ENCODE assay signal across 8 cellular contexts in the genomic region with DNA sequence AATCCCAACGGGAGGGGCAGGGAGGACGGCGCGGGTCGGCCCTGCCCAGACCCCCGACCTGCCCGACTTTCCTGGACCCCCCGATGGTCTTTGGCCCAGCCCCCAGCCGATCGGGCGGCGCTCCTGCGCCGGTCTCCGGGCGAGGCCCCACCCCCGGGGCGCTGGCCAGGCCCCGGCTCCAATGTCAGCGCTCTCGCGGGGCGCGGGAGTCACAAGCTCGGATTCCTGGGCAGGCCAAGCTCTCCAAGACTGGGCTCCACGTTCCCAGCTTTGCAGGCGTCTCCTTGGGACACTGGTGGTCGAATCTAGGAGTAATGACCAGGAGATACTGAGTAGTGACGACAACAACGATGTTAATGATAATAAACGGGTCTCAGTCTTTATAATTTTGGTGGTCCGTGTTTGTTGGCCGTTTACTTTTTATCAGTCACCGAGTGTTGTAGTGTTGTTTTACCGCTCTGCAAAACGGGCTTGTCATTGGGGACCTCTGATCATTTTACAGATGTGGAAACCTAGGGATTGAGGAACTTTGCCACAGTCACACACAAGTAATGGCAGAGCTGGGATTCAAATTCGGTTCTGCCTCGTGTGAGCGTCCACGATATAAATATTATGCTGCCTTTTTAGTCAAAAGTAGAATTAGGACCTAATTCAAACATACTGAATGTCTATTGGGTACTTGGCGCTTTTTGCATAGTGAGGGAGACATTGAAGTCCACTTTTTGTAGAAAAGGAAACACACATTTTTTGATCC. TPM values are rescaled to one million over a fixed set of nuclear protein-coding genes. Genes with fewer than 3 reads are reported as not detected.
DNase-seq lines count a peak whose midpoint lies in the region; ATAC-seq and TF ChIP-seq lines count a peak whose summit lies in the region.

No MANE protein-coding gene starts in this region.

- in situ Hi-C loops in ACHN (cut with HindIII; ENCODE audit: low pct_ligation_motif_present, low pct_unique_long_range_greater_than_20kb, low sequenced_read_pairs), result no loop called here

- peak; percentile 78 for DNase-seq in ACHN
- peak; percentile 49 for DNase-seq in NCI-H446 treated with DMSO at 0.1 percent for 48 hours (lab: John Stamatoyannopoulos, UW)
- DNase-seq in activated CD8-positive, alpha-beta memory T cell treated with anti-CD3 and anti-CD28 coated beads, Interleukin-2, amount 50 U/mL, for 48 hours, result peak; percentile 85
- DNase-seq in erythroblast (lab: John Stamatoyannopoulos, UW), result peak; percentile 84 to 89
- DNase-seq in myocyte (ENCODE audit: low read depth), result peak; percentile 88
- no peak for DNase-seq in thoracic aorta (ENCODE audit: low spot score)

- no peaks in the 10 kb centered on the region for H3K9me3 ChIP-seq in thoracic aorta

- H3K4me1 ChIP-seq in thoracic aorta (ENCODE audit: control insufficient read depth in 1 of 2, low read depth in 2 of 2), result peaks cover 12 to 15% of the 10 kb centered on the region in 2 donors

- no peak for TF ChIP-seq CTCF in thoracic aorta (IDR thresholded peaks at IDR 0.05)

- H3K36me3 ChIP-seq in thoracic aorta, result peaks cover 60% of the 10 kb centered on the region

- peak overlapping the region; percentile 84 for H3K4me3 ChIP-seq in thoracic aorta

- H3K27ac ChIP-seq in thoracic aorta, result peak overlapping the region; percentile 77 to 86

- H3K27me3 ChIP-seq in thoracic aorta (replicated peaks; ENCODE audit: insufficient read depth), result no peaks in the 10 kb centered on the region

- peak; percentile 30 for ATAC-seq in GM18502 (IDR thresholded peaks at IDR 0.05; ENCODE audit: poor library complexity, unreplicated experiment)
- ATAC-seq in HG02981 (IDR thresholded peaks at IDR 0.05; ENCODE audit: unreplicated experiment), result peak; percentile 32
- ATAC-seq in thoracic aorta (ENCODE audit: insufficient number of reproducible peaks, low FRiP score, low read depth), result no peak

- peak; percentile 19 for TF ChIP-seq POLR2A in erythroblast (IDR thresholded peaks at IDR 0.05; ENCODE audit: low read length)

RNA-seq across cellular contexts. Expression of gene RAD23A, which starts 0.6 kb away (rescaled TPM):
- total RNA-seq in myocyte, result 199 and 236 TPM in 2 replicates
- 170 TPM for polyA plus RNA-seq in myocyte (2012)
- 100 to 1,000 TPM; 116 to 130 TPM for total RNA-seq in thoracic aorta

RNA-seq across cellular contexts. Expression of gene CALR, which starts 7.9 kb away (rescaled TPM):
- total RNA-seq in myocyte (890 and 1,463 TPM in 2 replicates), thoracic aorta (100 to 1,000 TPM; 415 to 467 TPM)
- 1,262 TPM for polyA plus RNA-seq in myocyte (2012)

RNA-seq across cellular contexts. Expression of gene GADD45GIP1, which starts 10.8 kb away (rescaled TPM):
- total RNA-seq in myocyte (44.6 and 58.1 TPM in 2 replicates), thoracic aorta (10 to 100 TPM; 30.2 to 42.8 TPM)
- polyA plus RNA-seq in myocyte (2012), result 52.4 TPM

RNA-seq across cellular contexts. Expression of gene FARSA, which starts 12.8 kb away (rescaled TPM):
- total RNA-seq in myocyte (47.8 and 55.7 TPM in 2 replicates), thoracic aorta (10 to 100 TPM; 31.8 to 76.8 TPM)
- polyA plus RNA-seq in myocyte (2012), result 69.3 TPM

RNA-seq across cellular contexts. Expression of gene DAND5, which starts 23.1 kb away (rescaled TPM):
- total RNA-seq in myocyte (not detected in 2 replicates), thoracic aorta (not detected)
- polyA plus RNA-seq in myocyte (2012), result not detected
